Comparison of ENCODE assay signal across 17 cellular contexts in the genomic region with DNA sequence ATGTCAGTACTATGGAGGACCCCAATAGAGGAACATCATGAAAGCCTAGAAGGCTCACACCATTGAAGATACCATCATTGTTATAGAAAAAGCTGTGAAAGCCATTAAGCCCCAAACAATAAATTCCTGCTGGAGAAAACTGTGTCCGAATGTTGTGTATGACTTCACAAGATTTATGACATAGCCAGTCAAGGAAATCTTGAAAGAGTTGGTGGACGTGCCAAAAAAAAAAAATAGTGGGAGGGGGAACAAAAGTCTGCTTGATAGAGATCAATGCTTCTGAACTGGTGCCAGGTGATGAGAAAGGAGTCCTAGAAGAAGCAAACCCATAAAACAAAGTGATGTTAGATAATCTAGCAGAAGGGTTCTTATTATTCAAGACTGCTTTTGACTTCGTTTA. TPM values are rescaled to one million over a fixed set of nuclear protein-coding genes. Genes with fewer than 3 reads are reported as not detected.
DNase-seq lines count a peak whose midpoint lies in the region; ATAC-seq, FAIRE-seq and TF ChIP-seq lines count a peak whose summit lies in the region.
"Had no signal": no experiment of that assay in that cellular context is flagged by ENCODE, and none has a peak within 500 bp of the region (broad histone marks: within the 10 kb centered on the region; RNA-seq: fewer than 3 reads in every experiment).

No MANE protein-coding gene starts in this region.

- H3K9me3 ChIP-seq in CD4-positive, CD25-positive, alpha-beta regulatory T cell (ENCODE audit: control insufficient read depth in 2 of 2, low read length in 2 of 2): no peaks in the 10 kb centered on the region
- H3K9me3 ChIP-seq in WERI-Rb-1 (ENCODE audit: severe bottlenecking) (peaks cover 21% of the 10 kb centered on the region), neural progenitor cell (ENCODE audit: low read depth) (peaks cover 8% of the 10 kb centered on the region)
- H3K9me3 ChIP-seq: BE2C had no signal

- no peaks in the 10 kb centered on the region for H3K27me3 ChIP-seq in CD4-positive, CD25-positive, alpha-beta regulatory T cell (ENCODE audit: control insufficient read depth, insufficient read depth, low read length)
- H3K27me3 ChIP-seq in WERI-Rb-1 (ENCODE audit: insufficient read depth, low read depth, severe bottlenecking) (no peaks in the 10 kb centered on the region), neural progenitor cell (no peaks in the 10 kb centered on the region)
- H3K27me3 ChIP-seq: BE2C had no signal

- peak overlapping the region; percentile 8 for H3K4me2 ChIP-seq in neural progenitor cell

- peaks cover 0 to 7% (median 0%) of the 10 kb centered on the region in 7 donors for H3K9me3 Mint-ChIP-seq in CD4-positive, CD25-positive, alpha-beta regulatory T cell
- peaks cover 38% of the 10 kb centered on the region for H3K9me3 Mint-ChIP-seq in neural progenitor cell

- no peaks in the 10 kb centered on the region for H3K4me1 ChIP-seq in CD4-positive, CD25-positive, alpha-beta regulatory T cell (ENCODE audit: control insufficient read depth, insufficient read depth, low read length, poor library complexity, severe bottlenecking)
- peaks cover 43% of the 10 kb centered on the region for H3K4me1 ChIP-seq in neural progenitor cell

- H3K79me2 ChIP-seq in neural progenitor cell (ENCODE audit: low read depth): peaks cover 82% of the 10 kb centered on the region

- H3K4me3 Mint-ChIP-seq in CD4-positive, CD25-positive, alpha-beta regulatory T cell: no peak overlapping the region
- no peak overlapping the region for H3K4me3 Mint-ChIP-seq in neural progenitor cell
- H3K4me3 Mint-ChIP-seq: CD8-positive, alpha-beta T cell had no signal

- peaks cover 23 to 58% (median 48%) of the 10 kb centered on the region in 4 donors for H3K4me1 Mint-ChIP-seq in CD4-positive, CD25-positive, alpha-beta regulatory T cell
- H3K4me1 Mint-ChIP-seq in neural progenitor cell: peaks cover 25% of the 10 kb centered on the region

- no peak overlapping the region for H2AFZ ChIP-seq in neural progenitor cell (replicated peaks)
- H2AFZ ChIP-seq: GM23248 had no signal

- TF ChIP-seq CTCF in WERI-Rb-1 (IDR thresholded peaks at IDR 0.05; ENCODE audit: low read depth, low read length) (no peak), neural progenitor cell (IDR thresholded peaks at IDR 0.05) (no peak)

- DNase-seq in CD4-positive, CD25-positive, alpha-beta regulatory T cell: no peak
- no peak for DNase-seq in GM12891 (ENCODE audit: insufficient read length, low spot score)
- no peak for DNase-seq in WERI-Rb-1
- DNase-seq in neural progenitor cell (ENCODE audit: low spot score): no peak
- no peak for DNase-seq in ACHN
- no peak for DNase-seq in SHP77 (lab: John Stamatoyannopoulos, UW)
- DNase-seq: BE2C; CD8-positive, alpha-beta T cell; COR-L47; GM23248; KBM-7 had no signal

- H4K20me1 ChIP-seq in neural progenitor cell (ENCODE audit: low read depth): peaks cover 7% of the 10 kb centered on the region

- H3F3A ChIP-seq in neural progenitor cell (ENCODE audit: low read depth): peaks cover 33% of the 10 kb centered on the region

- H3K4me3 ChIP-seq in CD4-positive, CD25-positive, alpha-beta regulatory T cell (ENCODE audit: low read depth, low read length): no peak overlapping the region
- no peak overlapping the region for H3K4me3 ChIP-seq in WERI-Rb-1 (ENCODE audit: low read depth, low read length)
- H3K4me3 ChIP-seq in neural progenitor cell: no peak overlapping the region
- H3K4me3 ChIP-seq: GM23248 had no signal

- H3K27ac Mint-ChIP-seq in CD4-positive, CD25-positive, alpha-beta regulatory T cell: peak overlapping the region in 2 of 3 donors; percentile 21 to 86
- H3K27ac Mint-ChIP-seq in neural progenitor cell: no peak overlapping the region
- H3K27ac Mint-ChIP-seq: CD8-positive, alpha-beta T cell had no signal

- no peaks in the 10 kb centered on the region for H3K27me3 Mint-ChIP-seq in CD4-positive, CD25-positive, alpha-beta regulatory T cell
- H3K27me3 Mint-ChIP-seq in neural progenitor cell (ENCODE audit: insufficient read depth, low read depth): peaks cover 2% of the 10 kb centered on the region

- FAIRE-seq in GM12891 (lab: Jason Lieb, UNC): peak; percentile 9
- FAIRE-seq: A204.1, GM18507, H54 had no signal

- TF ChIP-seq POLR2A in GM12891 (IDR thresholded peaks at IDR 0.05; ENCODE audit: low read depth, low read length): no peak

- peaks cover 42% of the 10 kb centered on the region for H3K36me3 Mint-ChIP-seq in CD4-positive, CD25-positive, alpha-beta regulatory T cell
- H3K36me3 Mint-ChIP-seq in neural progenitor cell: peaks cover 42% of the 10 kb centered on the region

- H3K9ac ChIP-seq in neural progenitor cell: no peak overlapping the region
- H3K9ac ChIP-seq: GM23248 had no signal

- ATAC-seq in CD4-positive, CD25-positive, alpha-beta regulatory T cell (ENCODE audit: low read depth in 2 of 2): no peak
- no peak for ATAC-seq in GM18858 (IDR thresholded peaks at IDR 0.05; ENCODE audit: unreplicated experiment)
- ATAC-seq: CD8-positive, alpha-beta T cell; HCT116 had no signal

- no peaks in the 10 kb centered on the region for H3K36me3 ChIP-seq in CD4-positive, CD25-positive, alpha-beta regulatory T cell (ENCODE audit: control insufficient read depth, insufficient read depth, low read length)
- H3K36me3 ChIP-seq in WERI-Rb-1 (peaks cover 29% of the 10 kb centered on the region), neural progenitor cell (no peaks in the 10 kb centered on the region)
- H3K36me3 ChIP-seq: BE2C had no signal

- H3K27ac ChIP-seq in CD4-positive, CD25-positive, alpha-beta regulatory T cell (ENCODE audit: insufficient read depth, low read length, poor library complexity, severe bottlenecking): no peak overlapping the region
- H3K27ac ChIP-seq in WERI-Rb-1 (peak overlapping the region; percentile 85), neural progenitor cell (peak overlapping the region; percentile 20)
- H3K27ac ChIP-seq: C4-2B, GM23248 had no signal

- in situ Hi-C loops in ACHN (cut with HindIII; ENCODE audit: low pct_ligation_motif_present, low pct_unique_long_range_greater_than_20kb, low sequenced_read_pairs): no loop called here

TF ChIP-seq in GM12891, 5 proteins besides CTCF, POLR2A, EP300 and RAD21:
- TF ChIP-seq POU2F2 (IDR thresholded peaks at IDR 0.05; ENCODE audit: low read depth, low read length) (no peak), PAX5 (IDR thresholded peaks at IDR 0.05; ENCODE audit: insufficient read depth, low read length, severe bottlenecking) (no peak), POLR2AphosphoS5 (IDR thresholded peaks at IDR 0.05; ENCODE audit: low read depth, low read length) (no peak), TAF1 (IDR thresholded peaks at IDR 0.05; ENCODE audit: low read depth, low read length) (no peak), SPI1 (IDR thresholded peaks at IDR 0.05; ENCODE audit: low read depth, low read length) (no peak)

RNA-seq across cellular contexts. Expression of gene RALA, which starts 41.2 kb away (rescaled TPM):
- total RNA-seq in CD4-positive, CD25-positive, alpha-beta regulatory T cell: 22.4 TPM
- polyA plus RNA-seq in CD4-positive, CD25-positive, alpha-beta regulatory T cell: 10 to 100 TPM; 57.0 to 71.2 (median 58.4) TPM
- 16.3 TPM for polyA plus RNA-seq in GM12891 (2012; ENCODE audit: low read depth, missing spikeins)
- 34.2 and 59.5 TPM in 2 replicates for total RNA-seq in neural progenitor cell (ENCODE audit: low replicate concordance)
